17 cellular contexts compared by ENCODE assay signal in the genomic region with DNA sequence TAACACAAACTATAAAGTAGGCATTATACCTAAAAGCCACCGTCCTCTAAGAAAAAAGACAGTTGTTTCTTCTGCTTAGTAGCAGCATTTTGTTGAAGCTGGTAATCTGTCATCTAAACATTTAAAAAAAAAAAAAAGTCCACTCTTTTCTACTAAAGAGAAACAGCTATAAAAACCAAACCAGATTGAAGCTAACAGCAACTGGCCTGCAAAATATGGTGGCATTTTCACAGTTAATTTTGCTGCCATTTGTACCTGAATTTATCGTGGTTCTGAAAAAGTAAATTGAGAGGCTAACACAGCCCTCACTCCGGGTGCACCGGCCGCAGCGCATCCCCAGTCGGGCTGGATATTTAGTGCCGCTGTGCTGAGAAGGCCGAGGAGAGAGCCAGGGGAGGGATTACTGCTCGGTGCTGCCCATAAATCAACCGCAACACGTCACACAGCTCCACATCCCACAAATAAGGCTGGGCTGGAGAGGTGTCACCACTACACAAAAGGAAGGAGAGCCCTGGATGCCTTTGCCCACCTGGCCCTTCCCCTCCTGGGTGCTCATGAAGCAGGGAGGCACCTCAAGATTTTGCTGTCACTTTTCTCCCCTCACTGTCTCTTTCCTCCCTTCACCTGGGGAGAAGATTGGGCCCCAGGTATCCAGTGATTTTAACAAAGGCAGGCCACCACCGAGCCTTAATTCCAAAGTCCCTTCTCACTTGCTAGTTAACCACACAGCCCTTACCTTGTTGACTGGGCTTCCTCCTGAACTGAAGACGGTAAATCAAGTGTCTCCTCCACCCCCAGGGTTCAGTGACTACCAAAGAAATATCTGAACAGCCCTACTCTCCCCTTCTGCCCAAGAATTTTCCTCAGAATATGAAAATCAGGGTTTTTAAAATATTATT. TPM values are rescaled to one million over a fixed set of nuclear protein-coding genes. Genes with fewer than 3 reads are reported as not detected.
DNase-seq lines count a peak whose midpoint lies in the region; ATAC-seq, FAIRE-seq and TF ChIP-seq lines count a peak whose summit lies in the region.
"Had no signal": no experiment of that assay in that cellular context is flagged by ENCODE, and none has a peak within 500 bp of the region (broad histone marks: within the 10 kb centered on the region; RNA-seq: fewer than 3 reads in every experiment).

No MANE protein-coding gene starts in this region.

- under 1% methylated on average over 14 of the region's 14 CpGs for WGBS in K562 (ENCODE audit: insufficient coverage, low coverage, missing lambda C conversion rate)

- peaks cover 50% of the 10 kb centered on the region for H3K4me1 Mint-ChIP-seq in nephron progenitor cell
- H3K4me1 Mint-ChIP-seq: activated B cell treated with CpG ODN at 0.5 μM for 24 hours; activated naive CD8-positive, alpha-beta T cell treated with anti-CD3 and anti-CD28 coated beads for 36 hours; neural crest cell had no signal

- H3K9me1 ChIP-seq in K562 (ENCODE audit: control insufficient read depth, insufficient read depth, low read length) = no peaks in the 10 kb centered on the region

- H3K9ac ChIP-seq in K562 (ENCODE audit: insufficient read depth in 1 of 2, low read depth in 2 of 2, low read length in 2 of 2) = no peak overlapping the region

- no peaks in the 10 kb centered on the region for H3K36me3 ChIP-seq in K562 (ENCODE audit: control insufficient read depth, insufficient read depth, low read length)
- H3K36me3 ChIP-seq in H7 (replicated peaks; ENCODE audit: control insufficient read depth, insufficient read depth, low read length) = no peaks in the 10 kb centered on the region
- H3K36me3 ChIP-seq: lower lobe of right lung, suprapubic skin had no signal

- TF ChIP-seq CTCF in K562 (IDR thresholded peaks at IDR 0.05 in 2 of 3, conservative IDR thresholded peaks at IDR 0.05 in 1 of 3; ENCODE audit: insufficient read depth in 2 of 3, low read depth in 1 of 3, low read length in 3 of 3) (no peak), nephron progenitor cell (IDR thresholded peaks at IDR 0.05) (no peak)

- POLR2A ChIA-PET in K562 (lab: Yijun Ruan, JAX) = no interaction called here

- no peak for FAIRE-seq in K562 (lab: Jason Lieb, UNC)

- intact Hi-C loops in K562 (cut with micrococcal nuclease) = no loop called here
- intact Hi-C loops in sciatic nerve (cut with DNase I) = no loop called here

- no peaks in the 10 kb centered on the region for H3K9me3 ChIP-seq in K562 (replicated peaks; ENCODE audit: control insufficient read depth, insufficient read depth, low read depth, low read length)
- H3K9me3 ChIP-seq: lower lobe of right lung, suprapubic skin had no signal

- no peak for TF ChIP-seq RAD21 in K562 (CRISPR knock-in tag; conservative IDR thresholded peaks at IDR 0.05 in 1 of 2, IDR thresholded peaks at IDR 0.05 in 1 of 2)

- H3K27ac ChIP-seq in K562 (ENCODE audit: extremely low read depth, low read depth, low read length) = no peak overlapping the region
- H3K27ac ChIP-seq: lower lobe of right lung, suprapubic skin had no signal

- peak; percentile 64; the same call in 2 of the 3 replicates for ATAC-seq in K562
- ATAC-seq in sciatic nerve = no peak
- ATAC-seq in HG02970 (IDR thresholded peaks at IDR 0.05; ENCODE audit: low FRiP score, unreplicated experiment) = no peak
- ATAC-seq: lower lobe of right lung had no signal

- H3K27me3 Mint-ChIP-seq in nephron progenitor cell (ENCODE audit: low read depth, poor library complexity) = peaks cover 10% of the 10 kb centered on the region
- H3K27me3 Mint-ChIP-seq: activated B cell treated with CpG ODN at 0.5 μM for 24 hours had no signal

- no peak overlapping the region for H3K4me2 ChIP-seq in K562 (ENCODE audit: insufficient read depth, low read length)

- no peak overlapping the region for H3K4me3 Mint-ChIP-seq in nephron progenitor cell
- H3K4me3 Mint-ChIP-seq: activated B cell treated with CpG ODN at 0.5 μM for 24 hours; activated naive CD8-positive, alpha-beta T cell treated with anti-CD3 and anti-CD28 coated beads for 36 hours; neural crest cell had no signal

- BruUV-seq in K562 (replicated peaks; lab: Mats Ljungman, UMichigan) = no TSS peak

- H3K79me2 ChIP-seq in K562 (ENCODE audit: control insufficient read depth, insufficient read depth, low read length) = no peaks in the 10 kb centered on the region

- H3K4me3 ChIP-seq in K562 (no peak overlapping the region), H7 (ENCODE audit: insufficient read depth, low read depth, low read length) (no peak overlapping the region)
- H3K4me3 ChIP-seq: lower lobe of right lung, suprapubic skin had no signal

- H3K27me3 ChIP-seq in K562 (ENCODE audit: control insufficient read depth in 2 of 2, insufficient read depth in 2 of 2, low read length in 2 of 2) (peaks cover 5 to 18% of the 10 kb centered on the region in 2 experiments; a peak in 4 of 5 replicates), H7 (ENCODE audit: control insufficient read depth, insufficient read depth, low read length) (no peaks in the 10 kb centered on the region)

- CTCF ChIA-PET in K562 (lab: Yijun Ruan, JAX; ENCODE audit: low intra/inter-chr PET ratio) = interaction anchor here (0.6 to 0.9 kb wide), 2 partner anchors 35 to 43 kb away, joined by 3 to 5 read pairs; no protein-coding TSS in a partner anchor

- H3K4me1 ChIP-seq in K562 (replicated peaks in 1 of 2; ENCODE audit: control insufficient read depth in 2 of 2, insufficient read depth in 2 of 2, low read length in 2 of 2) = no peaks in the 10 kb centered on the region
- H3K4me1 ChIP-seq: lower lobe of right lung, suprapubic skin had no signal

- no peak overlapping the region for H3K27ac Mint-ChIP-seq in nephron progenitor cell
- H3K27ac Mint-ChIP-seq: activated B cell treated with CpG ODN at 0.5 μM for 24 hours; activated naive CD8-positive, alpha-beta T cell treated with anti-CD3 and anti-CD28 coated beads for 36 hours had no signal

- no peak for TF ChIP-seq POLR2A in K562 (conservative IDR thresholded peaks at IDR 0.05)

- H3K9me3 Mint-ChIP-seq in nephron progenitor cell = no peaks in the 10 kb centered on the region
- H3K9me3 Mint-ChIP-seq: activated B cell treated with CpG ODN at 0.5 μM for 24 hours; activated naive CD8-positive, alpha-beta T cell treated with anti-CD3 and anti-CD28 coated beads for 36 hours; neural crest cell had no signal

- peak; percentile 89 for DNase-seq in DMS153 (lab: John Stamatoyannopoulos, UW)
- DNase-seq in NCI-H2029 treated with DMSO at 0.1 percent for 48 hours (lab: John Stamatoyannopoulos, UW) = peak; percentile 56
- peak in 1 of 4 experiments; percentile 4 for DNase-seq in K562 (ENCODE audit: extremely low read depth in 1 of 4, low spot score in 3 of 4)
- DNase-seq in nephron progenitor cell = peak; percentile 78
- no peak for DNase-seq in H7
- no peak for DNase-seq in activated naive CD4-positive, alpha-beta T cell (lab: John Stamatoyannopoulos, UW)
- DNase-seq in sciatic nerve (ENCODE audit: low spot score) = no peak
- DNase-seq: activated B cell treated with CpG ODN at 0.5 μM for 24 hours; activated naive CD8-positive, alpha-beta T cell treated with anti-CD3 and anti-CD28 coated beads for 36 hours; hypothalamus; KG1; lower lobe of right lung; NCI-H2171; OCI-M1 had no signal

- in situ Hi-C loops in K562 (cut with MboI) = no loop called here

- H4K20me1 ChIP-seq in K562 (replicated peaks; ENCODE audit: control insufficient read depth, insufficient read depth, low read length) = no peaks in the 10 kb centered on the region

- no peak overlapping the region for H2AFZ ChIP-seq in K562 (ENCODE audit: low read depth, low read length)

- TF ChIP-seq EP300 in K562 (IDR thresholded peaks at IDR 0.05; ENCODE audit: low read length) = no peak

- no peaks in the 10 kb centered on the region for H3K36me3 Mint-ChIP-seq in nephron progenitor cell (ENCODE audit: low read depth)
- H3K36me3 Mint-ChIP-seq: activated naive CD8-positive, alpha-beta T cell treated with anti-CD3 and anti-CD28 coated beads for 36 hours had no signal

TF ChIP-seq in K562, 482 proteins besides CTCF, POLR2A, EP300 and RAD21 (continues in another document):
- TF ChIP-seq MEIS2 (IDR thresholded peaks at IDR 0.05; ENCODE audit: partially characterized antibody) (peak; percentile 67), KDM2B (CRISPR knock-in tag; IDR thresholded peaks at IDR 0.05) (no peak), HLTF (IDR thresholded peaks at IDR 0.05) (no peak), CREM (IDR thresholded peaks at IDR 0.05; ENCODE audit: low read depth) (0 out of 2 replicates have a peak, but pooled peaks have one; percentile 14)

RNA-seq across cellular contexts. Expression of gene MECOM, which starts 44.4 kb away (rescaled TPM):
- total RNA-seq in K562 (2011; cell fraction: chromatin; rRNA removed; ENCODE audit: low replicate concordance) = 25.4 and 36.9 TPM in 2 replicates
- 13.7 and 20.8 TPM in 2 replicates for total RNA-seq in K562 (2011; cell fraction: nucleolus; rRNA removed)
- 19.9 and 26.0 TPM in 2 replicates for total RNA-seq in K562 (2011; cell fraction: nucleoplasm; rRNA removed)
- total RNA-seq in K562 (2014; rRNA removed) = 20.1 and 22.9 TPM in 2 replicates
- 28.6 and 32.5 TPM in 2 replicates for total RNA-seq in K562 (2014; rRNA removed; fragmentation: Illumina TruSeq; extraction: Trizol)
- total RNA-seq in K562 (2015; rRNA removed; fragmentation: Illumina TruSeq; extraction: Trizol) = 28.4 and 31.7 TPM in 2 replicates
- 21.5 and 29.5 TPM in 2 replicates for total RNA-seq in K562 (2021)
- polyA plus RNA-seq in K562 (2011; rRNA removed) = 12.1 and 14.6 TPM in 2 replicates
- polyA plus RNA-seq in K562 (2011; cell fraction: cytosol; rRNA removed) = 5.8 and 6.0 TPM in 2 replicates
- 14.5 and 17.0 TPM in 2 replicates for polyA plus RNA-seq in K562 (2011; cell fraction: nucleus; rRNA removed)
- 9.3 and 9.7 TPM in 2 replicates for polyA plus RNA-seq in K562 (2012)
- polyA plus RNA-seq in K562 (2014; fragmentation: Illumina TruSeq; extraction: Trizol) = 20.0 and 24.7 TPM in 2 replicates
- polyA plus RNA-seq in K562 (2014; fragmentation: Nextera tagmentation; extraction: Ambion mirVana) = 10 to 100 TPM; 11.0 to 14.4 TPM
- polyA plus RNA-seq in K562 (2014; rRNA removed) = 12.5 and 14.6 TPM in 2 replicates
- polyA minus RNA-seq in K562 (2011; rRNA and poly(A)+ RNA removed) = 38.2 and 39.0 TPM in 2 replicates
- 8.6 and 12.6 TPM in 2 replicates for polyA minus RNA-seq in K562 (2011; cell fraction: cytosol; rRNA and poly(A)+ RNA removed)
- 42.5 and 80.5 TPM in 2 replicates for polyA minus RNA-seq in K562 (2011; cell fraction: nucleus; rRNA and poly(A)+ RNA removed)
- total RNA-seq in H7 (2014; rRNA removed; shearing (Covaris generic)) = 17.7 and 22.9 TPM in 2 replicates
- 40.4 TPM for total RNA-seq in sciatic nerve
- total RNA-seq: activated naive CD8-positive, alpha-beta T cell treated with anti-CD3 and anti-CD28 coated beads for 36 hours had no signal

Comparison
In these comparisons a context has a peak if more than half of its experiments do, and no peak if none do; other contexts are left out.
1. DNase-seq: peak in DMS153 (single experiment), NCI-H2029 treated with DMSO at 0.1 percent for 48 hours (single experiment) and nephron progenitor cell (single experiment); none in H7 (single experiment), activated naive CD4-positive, alpha-beta T cell (0 of 4) and sciatic nerve (single experiment).